ENCODE assay signal across 8 cellular contexts in genomic region chr7:29565982-29566746, GRCh38. TPM values are rescaled to one million over a fixed set of nuclear protein-coding genes. Genes with fewer than 3 reads are reported as not detected.
DNase-seq lines count a peak whose midpoint lies in the region; ATAC-seq and TF ChIP-seq lines count a peak whose summit lies in the region.

No MANE protein-coding gene starts in this region.

- DNase-seq in CD14-positive monocyte (ENCODE audit: low spot score) (no peak), SW480 (ENCODE audit: low spot score) (peak; percentile 24), left cardiac atrium (peak; percentile 37), posterior vena cava (ENCODE audit: low spot score) (peak; percentile 83), occipital lobe (lab: John Stamatoyannopoulos, UW) (no peak), amniotic stem cell (lab: John Stamatoyannopoulos, UW) (no peak), islet precursor cell (no peak)

- H3K27me3 Mint-ChIP-seq in CD14-positive monocyte (ENCODE audit: low read depth in 3 of 3) = peaks cover 73 to 85% (median 74%) of the 10 kb centered on the region in 3 donors

- H3K27ac Mint-ChIP-seq in CD14-positive monocyte = no peak overlapping the region

- no peak for TF ChIP-seq CTCF in CD14-positive monocyte (IDR thresholded peaks at IDR 0.05)

- H3K36me3 Mint-ChIP-seq in CD14-positive monocyte = peaks cover 7 to 18% of the 10 kb centered on the region in 2 donors

- peaks cover 44% of the 10 kb centered on the region for H3K4me1 Mint-ChIP-seq in CD14-positive monocyte

- ATAC-seq in left cardiac atrium = peak; percentile 28 to 34
- no peak for ATAC-seq in HG02798 (IDR thresholded peaks at IDR 0.05; ENCODE audit: poor library complexity, unreplicated experiment)

- peak overlapping the region; percentile 84 to 98 for H3K4me3 Mint-ChIP-seq in CD14-positive monocyte

- intact Hi-C loops in CD14-positive monocyte (cut with micrococcal nuclease) (no loop called here), left cardiac atrium (cut with DNase I) (no loop called here), posterior vena cava (cut with DNase I) (no loop called here)

- peaks cover 0 to 28% (median 10%) of the 10 kb centered on the region in 7 donors for H3K9me3 Mint-ChIP-seq in CD14-positive monocyte

RNA-seq across cellular contexts. Expression of gene PRR15, which starts 2.5 kb away (rescaled TPM):
- polyA plus RNA-seq in CD14-positive monocyte = not detected
- total RNA-seq in left cardiac atrium (1 to 10 TPM; 1.3 to 2.4 TPM), posterior vena cava (1 to 10 TPM in 1 of 2 donors, under 1 TPM in 1; 0.88 to 1.1 TPM), occipital lobe (not detected)

Comparison
In these comparisons a context has a peak if more than half of its experiments do, and no peak if none do; other contexts are left out.
1. DNase-seq: peak in SW480 (single experiment), left cardiac atrium (single experiment) and posterior vena cava (single experiment); none in CD14-positive monocyte (single experiment), occipital lobe (single experiment), amniotic stem cell (single experiment) and islet precursor cell (single experiment).